8 cellular contexts compared by ENCODE assay signal in the genomic region with DNA sequence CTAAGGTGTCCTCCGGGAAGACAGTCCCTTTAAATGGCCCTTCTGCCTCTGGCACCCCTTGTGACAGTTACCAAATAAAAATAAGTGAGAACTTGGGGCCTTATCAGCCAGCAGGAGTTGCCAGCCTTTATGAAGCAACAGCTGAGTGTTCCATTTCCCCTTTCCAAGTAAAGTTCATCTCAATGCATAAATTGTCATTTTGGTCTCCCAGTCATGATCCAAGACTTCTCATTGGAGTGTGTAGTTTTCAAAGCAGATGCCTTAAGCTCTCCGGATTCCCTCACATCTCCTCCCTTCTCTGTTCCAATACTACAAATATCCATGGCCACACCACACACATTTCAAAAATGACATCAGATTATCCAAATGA. TPM values are rescaled to one million over a fixed set of nuclear protein-coding genes. Genes with fewer than 3 reads are reported as not detected.
DNase-seq lines count a peak whose midpoint lies in the region; ATAC-seq and TF ChIP-seq lines count a peak whose summit lies in the region.

No MANE protein-coding gene starts in this region.

- H3K4me1 Mint-ChIP-seq in mesothelial cell of epicardium, result peaks cover 38% of the 10 kb centered on the region

- H3K4me3 Mint-ChIP-seq in mesothelial cell of epicardium, result peak overlapping the region; percentile 83

- DNase-seq in CD1c-positive myeloid dendritic cell (ENCODE audit: extremely low spot score), result peak; percentile 18
- DNase-seq in WERI-Rb-1, result no peak
- no peak for DNase-seq in mesothelial cell of epicardium (ENCODE audit: low spot score in 2 of 2, unreplicated experiment in 2 of 2)
- no peak for DNase-seq in activated effector memory CD4-positive, alpha-beta T cell treated with anti-CD3 and anti-CD28 coated beads, Interleukin-2, amount 50 U/mL, for 16 hours
- DNase-seq in NCI-H526 (lab: John Stamatoyannopoulos, UW), result no peak

- H3K9me3 Mint-ChIP-seq in mesothelial cell of epicardium, result no peaks in the 10 kb centered on the region

- H3K27ac Mint-ChIP-seq in mesothelial cell of epicardium, result no peak overlapping the region

- H3K9ac ChIP-seq in HUES64 (ENCODE audit: low read depth, low read length), result no peak overlapping the region

- H3K9me3 ChIP-seq in HUES64 (ENCODE audit: insufficient read depth, low read depth, low read length) (no peaks in the 10 kb centered on the region), WERI-Rb-1 (ENCODE audit: severe bottlenecking) (no peaks in the 10 kb centered on the region)

- H3K27me3 Mint-ChIP-seq in mesothelial cell of epicardium (ENCODE audit: low read depth), result peaks cover 55% of the 10 kb centered on the region

- peaks cover 36% of the 10 kb centered on the region for H3K4me1 ChIP-seq in HUES64 (ENCODE audit: insufficient read depth, low read length)

- H3K27me3 ChIP-seq in HUES64 (ENCODE audit: insufficient read depth, low read length) (peaks cover 66% of the 10 kb centered on the region), WERI-Rb-1 (ENCODE audit: insufficient read depth, low read depth, severe bottlenecking) (no peaks in the 10 kb centered on the region)

- H3K36me3 ChIP-seq in HUES64 (ENCODE audit: insufficient read depth, low read length), result no peaks in the 10 kb centered on the region
- no peaks in the 10 kb centered on the region for H3K36me3 ChIP-seq in WERI-Rb-1

- WGBS in HUES64, result 9% methylated on average over 2 of the region's 2 CpGs

- ATAC-seq in GM18858 (IDR thresholded peaks at IDR 0.05; ENCODE audit: unreplicated experiment), result no peak
- ATAC-seq in HG03139 (IDR thresholded peaks at IDR 0.05; ENCODE audit: unreplicated experiment), result no peak

- no peaks in the 10 kb centered on the region for H3K36me3 Mint-ChIP-seq in mesothelial cell of epicardium

- H3K4me3 ChIP-seq in HUES64 (ENCODE audit: low read length) (peak overlapping the region; percentile 79), WERI-Rb-1 (ENCODE audit: low read depth, low read length) (peak overlapping the region; percentile 92)

- no peak for TF ChIP-seq CTCF in WERI-Rb-1 (IDR thresholded peaks at IDR 0.05; ENCODE audit: low read depth, low read length)
- TF ChIP-seq CTCF in mesothelial cell of epicardium (IDR thresholded peaks at IDR 0.05; ENCODE audit: unreplicated experiment), result no peak

- no peak overlapping the region; the same call in 1 of the 2 replicates for H3K27ac ChIP-seq in HUES64 (ENCODE audit: low read depth, low read length)
- no peak overlapping the region for H3K27ac ChIP-seq in WERI-Rb-1

RNA-seq across cellular contexts. Expression of gene PTCH1, which starts 4.0 kb away (rescaled TPM):
- polyA plus RNA-seq in HUES64 (2013, experiment 1 of 2), result 13.8 TPM
- polyA plus RNA-seq in HUES64 (2013, experiment 2 of 2), result 13.1 TPM
- 29.9 to 36.3 TPM (median 36.1 TPM) in 3 replicates for total RNA-seq in mesothelial cell of epicardium
